Comparison of ENCODE assay signal across 8 cellular contexts in the genomic region with DNA sequence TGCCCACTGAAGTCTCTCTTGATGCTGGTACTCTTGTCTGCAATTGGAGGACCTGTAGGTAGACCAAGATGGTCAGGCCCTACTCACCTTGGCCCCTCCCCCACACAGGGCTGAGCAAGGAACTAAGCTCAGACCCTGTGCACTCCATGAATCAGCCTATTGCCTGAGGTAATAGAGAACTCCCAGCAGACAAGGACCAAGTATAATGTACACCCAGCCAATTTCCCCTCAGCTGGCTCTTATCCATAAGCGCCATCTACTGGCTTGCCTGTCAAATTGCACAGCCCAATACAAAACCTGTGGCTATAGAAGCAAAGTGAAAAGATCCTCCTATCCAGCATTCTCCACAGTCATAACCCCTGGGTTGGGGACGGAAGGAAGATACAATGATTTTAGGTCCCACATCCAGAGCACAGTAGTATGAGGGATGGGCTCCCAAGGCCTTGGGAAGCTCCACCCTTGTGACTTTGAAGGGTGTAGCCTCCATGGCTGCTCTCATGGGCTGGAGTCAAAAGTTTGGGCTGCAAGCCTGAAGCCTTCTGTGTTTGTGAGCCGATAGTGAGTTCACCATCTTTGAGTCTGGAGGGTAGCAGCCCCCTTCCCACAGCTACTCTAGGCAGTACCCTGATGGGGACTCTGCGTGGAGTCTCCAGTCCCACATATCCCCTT. TPM values are rescaled to one million over a fixed set of nuclear protein-coding genes. Genes with fewer than 3 reads are reported as not detected.
A peak's percentile ranks its signal among the peaks of the same experiment; 100 is the strongest.
DNase-seq lines count a peak whose midpoint lies in the region; ATAC-seq, FAIRE-seq and TF ChIP-seq lines count a peak whose summit lies in the region.

No MANE protein-coding gene starts in this region.

- H3K27ac ChIP-seq in brain microvascular endothelial cell (no peak overlapping the region), left lung (no peak overlapping the region), stomach (no peak overlapping the region)

- in situ Hi-C loops in brain microvascular endothelial cell (cut with HindIII; ENCODE audit: low pct_ligation_motif_present, low sequenced_read_pairs), result no loop called here

- peak; percentile 85 for FAIRE-seq in GM18507 (lab: Jason Lieb, UNC)

- no peak for TF ChIP-seq EP300 in stomach (IDR thresholded peaks at IDR 0.05)

- H3K36me3 ChIP-seq in brain microvascular endothelial cell (replicated peaks) (no peaks in the 10 kb centered on the region), left lung (no peaks in the 10 kb centered on the region), stomach (no peaks in the 10 kb centered on the region)

- peak; percentile 83 for TF ChIP-seq CTCF in AG10803 (conservative IDR thresholded peaks at IDR 0.05; ENCODE audit: low read length)
- peak; percentile 81 for TF ChIP-seq CTCF in brain microvascular endothelial cell (IDR thresholded peaks at IDR 0.05; ENCODE audit: low read depth, low read length, missing control alignments)
- peak; percentile 60 to 69 for TF ChIP-seq CTCF in left lung (IDR thresholded peaks at IDR 0.05)
- TF ChIP-seq CTCF in stomach (IDR thresholded peaks at IDR 0.05), result peak in 5 of 7 experiments; percentile 40 to 58 (median 52)

- no peaks in the 10 kb centered on the region for H3K27me3 ChIP-seq in brain microvascular endothelial cell (replicated peaks)
- H3K27me3 ChIP-seq in left lung, result no peaks in the 10 kb centered on the region
- no peaks in the 10 kb centered on the region for H3K27me3 ChIP-seq in stomach

- WGBS in stomach, 5 donors, result 37 to 58% (median 46%) methylated on average over 4 of the region's 4 CpGs

- ATAC-seq in HG02852 (IDR thresholded peaks at IDR 0.05; ENCODE audit: unreplicated experiment), result peak; percentile 96
- peak; percentile 94 for ATAC-seq in left lung

- H3K9me3 ChIP-seq in left lung (peaks cover 0 to 4% of the 10 kb centered on the region in 2 donors), stomach (peaks cover 0 to 6% (median 0%) of the 10 kb centered on the region in 4 donors)

- DNase-seq in AG10803 (ENCODE audit: low read depth) (peak; percentile 60), GM18507 (ENCODE audit: extremely low spot score, insufficient read length, low read depth) (peak; percentile 11), NCI-H1092 treated with DMSO at 0.1 percent for 48 hours (lab: John Stamatoyannopoulos, UW) (peak; percentile 74), T-helper 1 cell (peak in 3 of 5 donors; percentile 9 to 32 (median 29)), brain microvascular endothelial cell (peak; percentile 27), left lung (no peak), stomach (peak; percentile 66)

- H3K4me3 ChIP-seq in AG10803 (ENCODE audit: low read length), result no peak overlapping the region
- no peak overlapping the region for H3K4me3 ChIP-seq in brain microvascular endothelial cell (ENCODE audit: low read depth, low read length)
- H3K4me3 ChIP-seq in left lung, result no peak overlapping the region
- no peak overlapping the region for H3K4me3 ChIP-seq in stomach

- H3K4me1 ChIP-seq in left lung (no peaks in the 10 kb centered on the region), stomach (peaks cover 0 to 8% (median 4%) of the 10 kb centered on the region in 4 donors)

- intact Hi-C loops in left lung (cut with DNase I) (no loop called here), stomach (cut with DNase I; ENCODE audit: low total_unique reads) (loop anchor here (10.0 kb wide), 1 partner anchor 134 kb away; no protein-coding TSS in a partner anchor)

- no peak for TF ChIP-seq POLR2A in stomach (IDR thresholded peaks at IDR 0.05)

RNA-seq across cellular contexts. Expression of a gene that starts 56.0 kb away (rescaled TPM):
- total RNA-seq in left lung, result not detected
- total RNA-seq in stomach, result 1 to 10 TPM in 1 of 5 donors, not detected in 4; 1.1 TPM
- 1 to 10 TPM in 1 of 3 donors, under 1 TPM in 2; 0.65 to 1.1 (median 0.92) TPM for polyA plus RNA-seq in stomach

RNA-seq across cellular contexts. Expression of a gene that starts 56.7 kb away (rescaled TPM):
- not detected for total RNA-seq in left lung
- not detected for total RNA-seq in stomach
- polyA plus RNA-seq in stomach, result not detected

Comparison
In these comparisons a context has a peak if more than half of its experiments do, and no peak if none do; other contexts are left out.
1. DNase-seq: peak in AG10803 (single experiment), GM18507 (single experiment), NCI-H1092 treated with DMSO at 0.1 percent for 48 hours (single experiment), T-helper 1 cell (3 of 5), brain microvascular endothelial cell (single experiment) and stomach (single experiment); none in left lung (0 of 2).
2. Peak in every context shown above with its lines, with median percentiles within 50 percentile points of each other: CTCF ChIP-seq.